29 cellular contexts compared by ENCODE assay signal in the genomic region with DNA sequence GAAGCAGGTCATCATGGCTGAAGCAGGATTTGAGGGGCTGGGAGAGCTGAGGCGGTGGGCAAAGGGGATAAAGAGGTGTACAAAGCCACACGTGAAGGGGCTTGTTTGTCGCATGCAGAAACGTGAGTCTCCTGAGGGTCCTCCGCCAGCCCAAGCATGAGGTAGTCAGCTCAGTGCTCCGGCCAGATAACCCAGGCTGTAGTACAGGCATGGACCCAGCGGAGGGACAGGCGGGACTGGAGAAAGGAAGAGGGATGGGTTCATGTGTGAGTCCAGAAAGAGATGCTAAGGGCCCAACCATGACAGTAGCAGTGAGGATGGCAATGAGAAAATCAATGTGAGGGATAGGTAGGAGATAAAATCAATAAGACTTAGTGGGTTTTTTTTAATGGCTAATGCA. TPM values are rescaled to one million over a fixed set of nuclear protein-coding genes. Genes with fewer than 3 reads are reported as not detected.
"Had no signal": no experiment of that assay in that cellular context is flagged by ENCODE, and none has a peak within 500 bp of the region (broad histone marks: within the 10 kb centered on the region; RNA-seq: fewer than 3 reads in every experiment).

No MANE protein-coding gene starts in this region.

- H3K4me1 Mint-ChIP-seq: central memory CD8-positive, alpha-beta T cell; immature natural killer cell; naive thymus-derived CD8-positive, alpha-beta T cell; stimulated activated memory B cell treated with anti-CD40 and anti-IgM and Interleukin-4, amounts not matched to agents 10 μg/mL and 1 μg/mL and 100 μg/mL, for 72 hours had no signal

- H3K9me3 Mint-ChIP-seq: central memory CD8-positive, alpha-beta T cell; dendritic cell treated with granulocyte-macrophage colony-stimulating factor and Interleukin-4, amounts not matched to agents 40 ng/mL and 50 ng/mL, for 4 days; naive thymus-derived CD8-positive, alpha-beta T cell; stimulated activated memory B cell treated with anti-CD40 and anti-IgM and Interleukin-4, amounts not matched to agents 10 μg/mL and 1 μg/mL and 100 μg/mL, for 72 hours; type B pancreatic cell had no signal

- DNase-seq: colonic mucosa; effector memory CD4-positive, alpha-beta T cell; erythroblast; heart right ventricle; hippocampal formation; immature natural killer cell; islet precursor cell; kidney glomerular epithelial cell; left colon; left ventricle myocardium inferior; lower lobe of right lung; naive thymus-derived CD8-positive, alpha-beta T cell; nucleus accumbens; sigmoid colon; stimulated activated CD4-positive, alpha-beta T cell treated with anti-CD3 and anti-CD28 coated beads, Interleukin-2, amount 100 ng/mL, for 24 hours; stimulated activated CD4-positive, alpha-beta T cell treated with anti-CD3 and anti-CD28 coated beads, Interleukin-4, amount 100 ng/mL, for 24 hours; stimulated activated naive CD8-positive, alpha-beta T cell treated with anti-CD3 and anti-CD28 coated beads, Interleukin-15, Interleukin-2, amounts not matched to agents 100 U/mL and 50 U/mL, for 24 hours; substantia nigra; testis; tibial artery; uterus had no signal

- ATAC-seq: gastroesophageal sphincter; heart right ventricle; left colon; lower lobe of right lung; naive thymus-derived CD8-positive, alpha-beta T cell; stimulated activated memory B cell treated with anti-CD40 and anti-IgM and Interleukin-4, amounts not matched to agents 10 μg/mL and 1 μg/mL and 100 μg/mL, for 72 hours; stimulated activated naive CD8-positive, alpha-beta T cell treated with anti-CD3 and anti-CD28 coated beads, Interleukin-15, Interleukin-2, amounts not matched to agents 100 U/mL and 50 U/mL, for 24 hours had no signal

- H3K4me1 ChIP-seq: colonic mucosa, gastroesophageal sphincter, lower lobe of right lung, prostate gland, right atrium auricular region, testis, tibial artery, uterus had no signal

- H3K4me3 Mint-ChIP-seq: central memory CD8-positive, alpha-beta T cell; dendritic cell treated with granulocyte-macrophage colony-stimulating factor and Interleukin-4, amounts not matched to agents 40 ng/mL and 50 ng/mL, for 4 days; immature natural killer cell; naive thymus-derived CD8-positive, alpha-beta T cell; stimulated activated memory B cell treated with anti-CD40 and anti-IgM and Interleukin-4, amounts not matched to agents 10 μg/mL and 1 μg/mL and 100 μg/mL, for 72 hours; type B pancreatic cell had no signal

- FAIRE-seq: endometrium had no signal

- H3K27ac Mint-ChIP-seq: dendritic cell treated with granulocyte-macrophage colony-stimulating factor and Interleukin-4, amounts not matched to agents 40 ng/mL and 50 ng/mL, for 4 days; immature natural killer cell; stimulated activated memory B cell treated with anti-CD40 and anti-IgM and Interleukin-4, amounts not matched to agents 10 μg/mL and 1 μg/mL and 100 μg/mL, for 72 hours; type B pancreatic cell had no signal

- H3K27me3 ChIP-seq: colonic mucosa, heart right ventricle, right atrium auricular region, sigmoid colon, testis, uterus had no signal

- H3K27ac ChIP-seq: colonic mucosa, gastroesophageal sphincter, heart right ventricle, left ventricle myocardium inferior, lower lobe of right lung, right atrium auricular region, sigmoid colon, testis, tibial artery, uterus had no signal

- H3K36me3 ChIP-seq: colonic mucosa, gastroesophageal sphincter, heart right ventricle, left ventricle myocardium inferior, lower lobe of right lung, prostate gland, right atrium auricular region, sigmoid colon, tibial artery, uterus had no signal

- H3K9me3 ChIP-seq: colonic mucosa, gastroesophageal sphincter, heart right ventricle, left ventricle myocardium inferior, lower lobe of right lung, prostate gland, right atrium auricular region, sigmoid colon, testis, tibial artery, uterus had no signal

- H3K4me3 ChIP-seq: colonic mucosa, gastroesophageal sphincter, heart right ventricle, left ventricle myocardium inferior, lower lobe of right lung, prostate gland, right atrium auricular region, sigmoid colon, testis, tibial artery, uterus had no signal

- H3K27me3 Mint-ChIP-seq: dendritic cell treated with granulocyte-macrophage colony-stimulating factor and Interleukin-4, amounts not matched to agents 40 ng/mL and 50 ng/mL, for 4 days; stimulated activated memory B cell treated with anti-CD40 and anti-IgM and Interleukin-4, amounts not matched to agents 10 μg/mL and 1 μg/mL and 100 μg/mL, for 72 hours; type B pancreatic cell had no signal

- H3K36me3 Mint-ChIP-seq: immature natural killer cell; naive thymus-derived CD8-positive, alpha-beta T cell; stimulated activated memory B cell treated with anti-CD40 and anti-IgM and Interleukin-4, amounts not matched to agents 10 μg/mL and 1 μg/mL and 100 μg/mL, for 72 hours; type B pancreatic cell had no signal

RNA-seq across cellular contexts. Expression of a gene that starts 34.8 kb away (rescaled TPM):
- polyA plus RNA-seq: immature natural killer cell; naive thymus-derived CD8-positive, alpha-beta T cell had no signal
